Comparison of ENCODE assay signal across 1 cellular context in the genomic region with DNA sequence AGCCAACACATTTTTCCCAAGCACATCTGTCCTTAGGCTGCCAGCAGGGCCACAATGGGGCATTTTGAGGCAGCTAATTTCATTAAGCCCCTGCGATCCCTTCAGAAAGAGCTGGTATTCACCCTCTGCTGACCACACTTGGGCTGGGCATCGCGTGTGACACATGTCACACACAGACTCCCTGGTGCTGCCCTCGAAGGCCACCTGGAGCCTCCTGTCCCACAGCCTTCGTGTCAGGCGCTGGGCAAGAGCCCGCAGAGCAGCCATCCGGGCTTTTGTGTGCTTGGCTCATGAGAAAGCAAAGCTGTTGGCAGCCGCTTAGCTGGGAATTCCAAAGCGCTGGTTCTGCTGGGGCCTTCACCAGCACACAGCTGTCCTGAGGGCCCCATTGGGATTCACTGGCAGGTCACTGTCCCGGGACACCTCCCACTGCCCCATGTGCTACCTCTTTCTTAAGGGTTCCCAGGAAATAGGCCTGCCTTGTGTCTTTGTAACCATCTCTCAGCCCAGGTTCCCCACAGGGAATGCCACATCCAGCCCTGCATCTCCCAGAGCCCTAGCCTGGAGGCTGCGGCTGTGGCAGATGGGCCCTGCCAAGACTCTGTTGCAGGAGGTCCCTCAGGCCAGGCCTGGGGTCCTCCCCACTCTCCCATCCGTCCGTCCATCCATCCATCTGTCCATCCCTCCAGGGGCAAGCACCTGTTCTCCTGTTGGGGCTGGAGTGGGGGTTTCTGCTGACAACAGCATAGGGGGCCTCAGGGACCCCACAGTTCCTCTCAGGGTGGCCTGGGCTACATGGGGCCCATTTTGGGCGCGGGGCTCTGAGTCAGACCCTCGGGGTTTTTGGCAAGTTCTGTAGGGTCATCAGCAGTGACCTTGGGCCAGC.
TF ChIP-seq lines count a peak whose summit lies in the region.

No MANE protein-coding gene starts in this region.

TF ChIP-seq in GM23338, 12 proteins besides CTCF, POLR2A, EP300 and RAD21:
- no peak for TF ChIP-seq ZNF331 (CRISPR knock-in tag; IDR thresholded peaks at IDR 0.05; ENCODE audit: low read depth)
- no peak for TF ChIP-seq NANOG (IDR thresholded peaks at IDR 0.05; ENCODE audit: borderline replicate concordance)
- TF ChIP-seq EZH2 (IDR thresholded peaks at IDR 0.05; ENCODE audit: low read depth, unreplicated experiment) = no peak
- TF ChIP-seq, protein P1, sequence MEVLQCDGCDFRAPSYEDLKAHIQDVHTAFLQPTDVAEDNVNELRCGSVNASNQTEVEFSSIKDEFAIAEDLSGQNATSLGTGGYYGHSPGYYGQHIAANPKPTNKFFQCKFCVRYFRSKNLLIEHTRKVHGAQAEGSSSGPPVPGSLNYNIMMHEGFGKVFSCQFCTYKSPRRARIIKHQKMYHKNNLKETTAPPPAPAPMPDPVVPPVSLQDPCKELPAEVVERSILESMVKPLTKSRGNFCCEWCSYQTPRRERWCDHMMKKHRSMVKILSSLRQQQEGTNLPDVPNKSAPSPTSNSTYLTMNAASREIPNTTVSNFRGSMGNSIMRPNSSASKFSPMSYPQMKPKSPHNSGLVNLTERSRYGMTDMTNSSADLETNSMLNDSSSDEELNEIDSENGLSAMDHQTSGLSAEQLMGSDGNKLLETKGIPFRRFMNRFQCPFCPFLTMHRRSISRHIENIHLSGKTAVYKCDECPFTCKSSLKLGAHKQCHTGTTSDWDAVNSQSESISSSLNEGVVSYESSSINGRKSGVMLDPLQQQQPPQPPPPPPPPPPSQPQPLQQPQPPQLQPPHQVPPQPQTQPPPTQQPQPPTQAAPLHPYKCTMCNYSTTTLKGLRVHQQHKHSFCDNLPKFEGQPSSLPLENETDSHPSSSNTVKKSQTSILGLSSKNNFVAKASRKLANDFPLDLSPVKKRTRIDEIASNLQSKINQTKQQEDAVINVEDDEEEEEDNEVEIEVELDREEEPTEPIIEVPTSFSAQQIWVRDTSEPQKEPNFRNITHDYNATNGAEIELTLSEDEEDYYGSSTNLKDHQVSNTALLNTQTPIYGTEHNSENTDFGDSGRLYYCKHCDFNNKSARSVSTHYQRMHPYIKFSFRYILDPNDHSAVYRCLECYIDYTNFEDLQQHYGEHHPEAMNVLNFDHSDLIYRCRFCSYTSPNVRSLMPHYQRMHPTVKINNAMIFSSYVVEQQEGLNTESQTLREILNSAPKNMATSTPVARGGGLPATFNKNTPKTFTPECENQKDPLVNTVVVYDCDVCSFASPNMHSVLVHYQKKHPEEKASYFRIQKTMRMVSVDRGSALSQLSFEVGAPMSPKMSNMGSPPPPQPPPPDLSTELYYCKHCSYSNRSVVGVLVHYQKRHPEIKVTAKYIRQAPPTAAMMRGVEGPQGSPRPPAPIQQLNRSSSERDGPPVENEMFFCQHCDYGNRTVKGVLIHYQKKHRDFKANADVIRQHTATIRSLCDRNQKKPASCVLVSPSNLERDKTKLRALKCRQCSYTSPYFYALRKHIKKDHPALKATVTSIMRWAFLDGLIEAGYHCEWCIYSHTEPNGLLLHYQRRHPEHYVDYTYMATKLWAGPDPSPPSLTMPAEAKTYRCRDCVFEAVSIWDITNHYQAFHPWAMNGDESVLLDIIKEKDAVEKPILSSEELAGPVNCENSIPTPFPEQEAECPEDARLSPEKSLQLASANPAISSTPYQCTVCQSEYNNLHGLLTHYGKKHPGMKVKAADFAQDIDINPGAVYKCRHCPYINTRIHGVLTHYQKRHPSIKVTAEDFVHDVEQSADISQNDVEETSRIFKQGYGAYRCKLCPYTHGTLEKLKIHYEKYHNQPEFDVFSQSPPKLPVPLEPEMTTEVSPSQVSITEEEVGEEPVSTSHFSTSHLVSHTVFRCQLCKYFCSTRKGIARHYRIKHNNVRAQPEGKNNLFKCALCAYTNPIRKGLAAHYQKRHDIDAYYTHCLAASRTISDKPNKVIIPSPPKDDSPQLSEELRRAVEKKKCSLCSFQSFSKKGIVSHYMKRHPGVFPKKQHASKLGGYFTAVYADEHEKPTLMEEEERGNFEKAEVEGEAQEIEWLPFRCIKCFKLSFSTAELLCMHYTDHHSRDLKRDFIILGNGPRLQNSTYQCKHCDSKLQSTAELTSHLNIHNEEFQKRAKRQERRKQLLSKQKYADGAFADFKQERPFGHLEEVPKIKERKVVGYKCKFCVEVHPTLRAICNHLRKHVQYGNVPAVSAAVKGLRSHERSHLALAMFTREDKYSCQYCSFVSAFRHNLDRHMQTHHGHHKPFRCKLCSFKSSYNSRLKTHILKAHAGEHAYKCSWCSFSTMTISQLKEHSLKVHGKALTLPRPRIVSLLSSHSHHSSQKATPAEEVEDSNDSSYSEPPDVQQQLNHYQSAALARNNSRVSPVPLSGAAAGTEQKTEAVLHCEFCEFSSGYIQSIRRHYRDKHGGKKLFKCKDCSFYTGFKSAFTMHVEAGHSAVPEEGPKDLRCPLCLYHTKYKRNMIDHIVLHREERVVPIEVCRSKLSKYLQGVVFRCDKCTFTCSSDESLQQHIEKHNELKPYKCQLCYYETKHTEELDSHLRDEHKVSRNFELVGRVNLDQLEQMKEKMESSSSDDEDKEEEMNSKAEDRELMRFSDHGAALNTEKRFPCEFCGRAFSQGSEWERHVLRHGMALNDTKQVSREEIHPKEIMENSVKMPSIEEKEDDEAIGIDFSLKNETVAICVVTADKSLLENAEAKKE (CRISPR knock-in tag; IDR thresholded peaks at IDR 0.05) = no peak
- no peak for TF ChIP-seq STAT1 (IDR thresholded peaks at IDR 0.05; ENCODE audit: unreplicated experiment)
- TF ChIP-seq, protein P2, sequence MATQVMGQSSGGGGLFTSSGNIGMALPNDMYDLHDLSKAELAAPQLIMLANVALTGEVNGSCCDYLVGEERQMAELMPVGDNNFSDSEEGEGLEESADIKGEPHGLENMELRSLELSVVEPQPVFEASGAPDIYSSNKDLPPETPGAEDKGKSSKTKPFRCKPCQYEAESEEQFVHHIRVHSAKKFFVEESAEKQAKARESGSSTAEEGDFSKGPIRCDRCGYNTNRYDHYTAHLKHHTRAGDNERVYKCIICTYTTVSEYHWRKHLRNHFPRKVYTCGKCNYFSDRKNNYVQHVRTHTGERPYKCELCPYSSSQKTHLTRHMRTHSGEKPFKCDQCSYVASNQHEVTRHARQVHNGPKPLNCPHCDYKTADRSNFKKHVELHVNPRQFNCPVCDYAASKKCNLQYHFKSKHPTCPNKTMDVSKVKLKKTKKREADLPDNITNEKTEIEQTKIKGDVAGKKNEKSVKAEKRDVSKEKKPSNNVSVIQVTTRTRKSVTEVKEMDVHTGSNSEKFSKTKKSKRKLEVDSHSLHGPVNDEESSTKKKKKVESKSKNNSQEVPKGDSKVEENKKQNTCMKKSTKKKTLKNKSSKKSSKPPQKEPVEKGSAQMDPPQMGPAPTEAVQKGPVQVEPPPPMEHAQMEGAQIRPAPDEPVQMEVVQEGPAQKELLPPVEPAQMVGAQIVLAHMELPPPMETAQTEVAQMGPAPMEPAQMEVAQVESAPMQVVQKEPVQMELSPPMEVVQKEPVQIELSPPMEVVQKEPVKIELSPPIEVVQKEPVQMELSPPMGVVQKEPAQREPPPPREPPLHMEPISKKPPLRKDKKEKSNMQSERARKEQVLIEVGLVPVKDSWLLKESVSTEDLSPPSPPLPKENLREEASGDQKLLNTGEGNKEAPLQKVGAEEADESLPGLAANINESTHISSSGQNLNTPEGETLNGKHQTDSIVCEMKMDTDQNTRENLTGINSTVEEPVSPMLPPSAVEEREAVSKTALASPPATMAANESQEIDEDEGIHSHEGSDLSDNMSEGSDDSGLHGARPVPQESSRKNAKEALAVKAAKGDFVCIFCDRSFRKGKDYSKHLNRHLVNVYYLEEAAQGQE (IDR thresholded peaks at IDR 0.05; ENCODE audit: unreplicated experiment) = no peak
- TF ChIP-seq POLR2AphosphoS5 (IDR thresholded peaks at IDR 0.05; ENCODE audit: low read depth) = no peak
- TF ChIP-seq, protein P3, sequence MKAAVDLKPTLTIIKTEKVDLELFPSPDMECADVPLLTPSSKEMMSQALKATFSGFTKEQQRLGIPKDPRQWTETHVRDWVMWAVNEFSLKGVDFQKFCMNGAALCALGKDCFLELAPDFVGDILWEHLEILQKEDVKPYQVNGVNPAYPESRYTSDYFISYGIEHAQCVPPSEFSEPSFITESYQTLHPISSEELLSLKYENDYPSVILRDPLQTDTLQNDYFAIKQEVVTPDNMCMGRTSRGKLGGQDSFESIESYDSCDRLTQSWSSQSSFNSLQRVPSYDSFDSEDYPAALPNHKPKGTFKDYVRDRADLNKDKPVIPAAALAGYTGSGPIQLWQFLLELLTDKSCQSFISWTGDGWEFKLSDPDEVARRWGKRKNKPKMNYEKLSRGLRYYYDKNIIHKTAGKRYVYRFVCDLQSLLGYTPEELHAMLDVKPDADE (IDR thresholded peaks at IDR 0.05) = no peak
- no peak for TF ChIP-seq JUNB (IDR thresholded peaks at IDR 0.05; ENCODE audit: unreplicated experiment)
